In the genomic region with DNA sequence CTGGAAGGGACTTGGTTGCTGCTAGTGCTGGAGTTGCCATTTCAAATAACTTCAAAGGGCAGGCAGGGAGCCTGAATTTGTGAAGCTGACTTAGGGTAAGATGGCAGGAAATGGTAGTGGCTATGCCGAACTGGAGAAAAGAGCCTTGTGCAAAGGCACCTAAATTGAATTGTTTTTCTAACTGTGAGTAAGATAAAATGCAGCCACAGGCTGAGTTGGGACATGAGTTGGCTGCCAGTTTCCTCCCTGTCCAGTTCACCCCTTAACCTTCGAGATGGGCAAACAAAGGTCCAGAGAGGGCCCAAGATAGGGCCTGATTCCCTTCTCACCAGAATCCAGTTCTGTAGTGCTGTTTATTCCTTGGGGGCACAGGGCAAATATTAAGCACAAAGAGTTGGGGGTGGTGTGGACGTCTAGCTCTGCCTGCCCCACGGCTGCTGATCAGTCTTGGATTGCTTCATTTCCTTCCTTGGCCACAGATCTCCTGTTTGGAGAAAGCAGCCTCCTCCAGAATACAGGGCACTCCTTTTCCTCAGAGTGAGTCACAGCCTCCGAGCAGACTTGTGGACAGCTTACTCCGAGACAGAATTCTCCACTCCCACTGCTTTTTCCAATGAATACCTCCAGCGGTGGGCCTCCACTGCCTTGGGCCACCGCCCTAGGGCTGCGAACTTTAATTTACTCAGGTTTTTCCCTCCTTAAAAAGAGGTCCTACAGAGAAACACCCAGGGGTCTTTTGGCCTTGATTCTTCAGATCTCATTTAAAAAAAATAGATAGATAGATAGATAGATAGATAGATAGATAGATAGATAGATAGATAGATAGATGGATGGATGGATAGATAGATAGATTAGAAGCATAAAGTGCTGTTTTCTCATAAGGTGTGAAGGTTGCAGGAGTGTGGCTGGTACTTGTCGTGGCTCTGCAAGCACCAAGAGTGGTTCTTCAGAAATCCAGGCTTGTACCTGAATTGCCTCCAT, we compare ENCODE assay signal across 8 cellular contexts. TPM values are rescaled to one million over a fixed set of nuclear protein-coding genes. Genes with fewer than 3 reads are reported as not detected.
A peak's percentile ranks its signal among the peaks of the same experiment; 100 is the strongest.
DNase-seq lines count a peak whose midpoint lies in the region; ATAC-seq, FAIRE-seq and TF ChIP-seq lines count a peak whose summit lies in the region.

No MANE protein-coding gene starts in this region.

- ATAC-seq in Panc1: peak; percentile 84
- no peak for ATAC-seq in HG02759 (IDR thresholded peaks at IDR 0.05; ENCODE audit: unreplicated experiment)
- ATAC-seq in HG03520 (IDR thresholded peaks at IDR 0.05; ENCODE audit: unreplicated experiment): no peak

- CTCF ChIA-PET in Panc1 (lab: Charles Lee): interaction anchor here (0.7 to 4.5 kb wide), 3 partner anchors 32 to 98 kb away, joined by 3 to 38 read pairs (median 4); no protein-coding TSS in a partner anchor

- peak overlapping the region in 1 of 2 experiments; percentile 44; a peak in 2 of 4 replicates for H3K4me3 ChIP-seq in Panc1 (ENCODE audit: low read depth in 2 of 2, low read length in 2 of 2)
- H3K4me3 ChIP-seq in coronary artery: peak overlapping the region; percentile 58

- in situ Hi-C loops in Panc1 (cut with HindIII; ENCODE audit: low pct_unique_long_range_greater_than_20kb, low sequenced_read_pairs): no loop called here

- peak; percentile 53 for FAIRE-seq in G401.6 (lab: Jason Lieb, UNC)

- POLR2A ChIA-PET in Panc1 (lab: Charles Lee): interaction anchor here (0.6 to 2.0 kb wide), 2 partner anchors 14 to 18 kb away, joined by 4 to 15 read pairs; no protein-coding TSS in a partner anchor

- H3K4me1 ChIP-seq in Panc1 (ENCODE audit: control insufficient read depth, insufficient read depth, low read length): peaks cover 23% of the 10 kb centered on the region

- no peaks in the 10 kb centered on the region for H3K27me3 ChIP-seq in Panc1 (ENCODE audit: control insufficient read depth, insufficient read depth, low read length)

- H3K9me3 ChIP-seq in Panc1 (ENCODE audit: control insufficient read depth, insufficient read depth, low read depth, low read length): no peaks in the 10 kb centered on the region

- TF ChIP-seq CTCF in Panc1 (IDR thresholded peaks at IDR 0.05) (no peak), coronary artery (IDR thresholded peaks at IDR 0.05) (no peak)

- no peaks in the 10 kb centered on the region for H3K36me3 ChIP-seq in Panc1 (ENCODE audit: control insufficient read depth, insufficient read depth, low read length)

- intact Hi-C loops in Panc1 (cut with micrococcal nuclease; ENCODE audit: unreplicated experiment): loop anchor here (2.0 kb wide), 1 partner anchor 99 kb away; no protein-coding TSS in a partner anchor

- peak; percentile 54 for DNase-seq in Panc1 (ENCODE audit: low read depth, low spot score)
- peak; percentile 81 for DNase-seq in coronary artery (ENCODE audit: low spot score)
- peak; percentile 43 for DNase-seq in middle frontal gyrus (ENCODE audit: extremely low spot score, low spot score)
- DNase-seq in NCI-H526 treated with DMSO at 0.1 percent for 48 hours (lab: John Stamatoyannopoulos, UW): no peak
- no peak for DNase-seq in SHP77 treated with DMSO at 0.1 percent for 48 hours (lab: John Stamatoyannopoulos, UW)

- BruUV-seq in Panc1 (replicated peaks; lab: Mats Ljungman, UMichigan): no TSS peak

- H3K27ac ChIP-seq in Panc1 (ENCODE audit: low read length) (peak overlapping the region; percentile 62), coronary artery (peak overlapping the region; percentile 14 to 80)

RNA-seq across cellular contexts. Expression of gene SLC20A1, which starts 18.4 kb away (rescaled TPM):
- total RNA-seq in Panc1 (2021; ENCODE audit: unreplicated experiment): 72.0 TPM
- polyA plus RNA-seq in Panc1 (2012; ENCODE audit: insufficient read length): 22.8 TPM

RNA-seq across cellular contexts. Expression of gene CHCHD5, which starts 42.9 kb away (rescaled TPM):
- 46.7 TPM for total RNA-seq in Panc1 (2021; ENCODE audit: unreplicated experiment)
- polyA plus RNA-seq in Panc1 (2012; ENCODE audit: insufficient read length): 104 TPM

Comparison
In these comparisons a context has a peak if more than half of its experiments do, and no peak if none do; other contexts are left out.
1. DNase-seq: peak in Panc1 (single experiment), coronary artery (single experiment) and middle frontal gyrus (single experiment); none in NCI-H526 treated with DMSO at 0.1 percent for 48 hours (single experiment) and SHP77 treated with DMSO at 0.1 percent for 48 hours (single experiment).